ENCODE assay signal across 1 cellular context in the genomic region with DNA sequence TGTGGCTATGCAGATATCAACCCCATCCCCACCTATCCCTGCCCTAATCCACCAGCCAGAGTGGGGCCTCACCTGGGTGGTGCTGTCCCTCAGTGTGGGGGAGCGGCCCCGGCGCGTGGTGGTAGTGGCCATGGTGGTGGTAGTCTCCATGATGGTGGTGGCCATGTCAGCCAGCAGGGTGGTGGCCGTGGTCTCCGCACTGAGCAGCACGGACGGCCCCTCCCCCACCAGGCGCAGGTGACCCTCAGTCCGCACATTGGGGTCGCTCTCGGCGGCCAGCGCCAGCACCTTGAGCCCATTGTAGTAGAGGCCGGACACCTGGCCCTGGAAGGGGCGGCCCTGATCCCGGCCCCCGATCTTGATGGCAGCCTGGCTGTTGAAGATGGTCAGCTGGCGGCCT.
TF ChIP-seq lines count a peak whose summit lies in the region.

No MANE protein-coding gene starts in this region.

TF ChIP-seq in neural cell, 6 proteins besides CTCF, POLR2A, EP300 and RAD21:
- TF ChIP-seq MXI1 (conservative IDR thresholded peaks at IDR 0.05; ENCODE audit: poor library complexity, severe bottlenecking) (no peak), EZH2 (IDR thresholded peaks at IDR 0.05; ENCODE audit: borderline replicate concordance, insufficient read depth, low read length, poor library complexity, severe bottlenecking) (no peak), POLR2AphosphoS5 (IDR thresholded peaks at IDR 0.05) (no peak), TAF1 (IDR thresholded peaks at IDR 0.05; ENCODE audit: low read depth) (no peak), SMC3 (conservative IDR thresholded peaks at IDR 0.05; ENCODE audit: poor library complexity) (no peak)
- TF ChIP-seq, protein P1, sequence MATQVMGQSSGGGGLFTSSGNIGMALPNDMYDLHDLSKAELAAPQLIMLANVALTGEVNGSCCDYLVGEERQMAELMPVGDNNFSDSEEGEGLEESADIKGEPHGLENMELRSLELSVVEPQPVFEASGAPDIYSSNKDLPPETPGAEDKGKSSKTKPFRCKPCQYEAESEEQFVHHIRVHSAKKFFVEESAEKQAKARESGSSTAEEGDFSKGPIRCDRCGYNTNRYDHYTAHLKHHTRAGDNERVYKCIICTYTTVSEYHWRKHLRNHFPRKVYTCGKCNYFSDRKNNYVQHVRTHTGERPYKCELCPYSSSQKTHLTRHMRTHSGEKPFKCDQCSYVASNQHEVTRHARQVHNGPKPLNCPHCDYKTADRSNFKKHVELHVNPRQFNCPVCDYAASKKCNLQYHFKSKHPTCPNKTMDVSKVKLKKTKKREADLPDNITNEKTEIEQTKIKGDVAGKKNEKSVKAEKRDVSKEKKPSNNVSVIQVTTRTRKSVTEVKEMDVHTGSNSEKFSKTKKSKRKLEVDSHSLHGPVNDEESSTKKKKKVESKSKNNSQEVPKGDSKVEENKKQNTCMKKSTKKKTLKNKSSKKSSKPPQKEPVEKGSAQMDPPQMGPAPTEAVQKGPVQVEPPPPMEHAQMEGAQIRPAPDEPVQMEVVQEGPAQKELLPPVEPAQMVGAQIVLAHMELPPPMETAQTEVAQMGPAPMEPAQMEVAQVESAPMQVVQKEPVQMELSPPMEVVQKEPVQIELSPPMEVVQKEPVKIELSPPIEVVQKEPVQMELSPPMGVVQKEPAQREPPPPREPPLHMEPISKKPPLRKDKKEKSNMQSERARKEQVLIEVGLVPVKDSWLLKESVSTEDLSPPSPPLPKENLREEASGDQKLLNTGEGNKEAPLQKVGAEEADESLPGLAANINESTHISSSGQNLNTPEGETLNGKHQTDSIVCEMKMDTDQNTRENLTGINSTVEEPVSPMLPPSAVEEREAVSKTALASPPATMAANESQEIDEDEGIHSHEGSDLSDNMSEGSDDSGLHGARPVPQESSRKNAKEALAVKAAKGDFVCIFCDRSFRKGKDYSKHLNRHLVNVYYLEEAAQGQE (IDR thresholded peaks at IDR 0.05; ENCODE audit: borderline replicate concordance): no peak
